8 cellular contexts compared by ENCODE assay signal in genomic region chr2:111698743-111699554, GRCh38.
DNase-seq lines count a peak whose midpoint lies in the region; ATAC-seq and TF ChIP-seq lines count a peak whose summit lies in the region.

No MANE protein-coding gene starts in this region.

- H3K36me3 Mint-ChIP-seq in activated naive CD4-positive, alpha-beta T cell treated with anti-CD3 and anti-CD28 coated beads, Interleukin-2, amount 50 U/mL, for 72 hours: peaks cover 4 to 15% of the 10 kb centered on the region in 2 donors

- H3K4me1 ChIP-seq in SJSA1 (replicated peaks) (peaks cover 21% of the 10 kb centered on the region), heart right ventricle (peaks cover 0 to 55% (median 10%) of the 10 kb centered on the region in 9 donors)

- H3K9me3 Mint-ChIP-seq in activated naive CD4-positive, alpha-beta T cell treated with anti-CD3 and anti-CD28 coated beads, Interleukin-2, amount 50 U/mL, for 72 hours: peaks cover 0 to 4% of the 10 kb centered on the region in 2 donors

- DNase-seq in EH (ENCODE audit: low read depth) (peak; percentile 98), SJSA1 (ENCODE audit: low read depth in 1 of 2, low spot score in 2 of 2) (peak; percentile 95 to 96), heart right ventricle (peak; percentile 31 to 49), skeletal muscle cell (ENCODE audit: low read depth) (peak; percentile 98), NCI-H1092 treated with DMSO at 0.1 percent for 48 hours (lab: John Stamatoyannopoulos, UW) (no peak)
- peak; percentile 50 to 67 for DNase-seq in activated naive CD4-positive, alpha-beta T cell treated with anti-CD3 and anti-CD28 coated beads, Interleukin-2, amount 50 U/mL, for 72 hours (ENCODE audit: low spot score in 2 of 2)

- intact Hi-C loops in heart right ventricle (cut with DNase I): no loop called here

- TF ChIP-seq CTCF in heart right ventricle (IDR thresholded peaks at IDR 0.05): peak in 2 of 9 donors; percentile 9 to 12

- H3K4me3 ChIP-seq in SJSA1: peak overlapping the region; percentile 9
- no peak overlapping the region for H3K4me3 ChIP-seq in heart right ventricle
- H3K4me3 ChIP-seq in skeletal muscle cell (ENCODE audit: low read depth, low read length): no peak overlapping the region

- no peaks in the 10 kb centered on the region for H3K27me3 ChIP-seq in SJSA1 (replicated peaks)
- H3K27me3 ChIP-seq in heart right ventricle: no peaks in the 10 kb centered on the region

- peak; percentile 85 to 92 for ATAC-seq in activated naive CD4-positive, alpha-beta T cell treated with anti-CD3 and anti-CD28 coated beads, Interleukin-2, amount 50 U/mL, for 72 hours
- ATAC-seq in heart right ventricle (peak; percentile 71 to 93 (median 81)), HG03460 (IDR thresholded peaks at IDR 0.05; ENCODE audit: unreplicated experiment) (no peak)

- H3K27ac Mint-ChIP-seq in activated naive CD4-positive, alpha-beta T cell treated with anti-CD3 and anti-CD28 coated beads, Interleukin-2, amount 50 U/mL, for 72 hours: peak overlapping the region in 1 of 2 donors; percentile 66

- H3K27ac ChIP-seq in KOPT-K1 (ENCODE audit: low read depth, low read length, poor library complexity, severe bottlenecking): peak overlapping the region; percentile 59
- peak overlapping the region; percentile 69 for H3K27ac ChIP-seq in SJSA1
- H3K27ac ChIP-seq in heart right ventricle: peak overlapping the region in 1 of 10 donors; percentile 86

- H3K36me3 ChIP-seq in KOPT-K1 (ENCODE audit: insufficient read depth, low read length): no peaks in the 10 kb centered on the region
- H3K36me3 ChIP-seq in SJSA1: no peaks in the 10 kb centered on the region
- no peaks in the 10 kb centered on the region for H3K36me3 ChIP-seq in heart right ventricle

- H3K9me3 ChIP-seq in KOPT-K1 (ENCODE audit: insufficient read depth, low read length, poor library complexity, severe bottlenecking) (peaks cover 8% of the 10 kb centered on the region), SJSA1 (replicated peaks) (no peaks in the 10 kb centered on the region), heart right ventricle (peaks cover 0 to 17% (median 0%) of the 10 kb centered on the region in 11 donors)

- WGBS in heart right ventricle, 2 donors: 69 to 77% methylated on average over 13 of the region's 13 CpGs
